8 cellular contexts compared by ENCODE assay signal in the genomic region with DNA sequence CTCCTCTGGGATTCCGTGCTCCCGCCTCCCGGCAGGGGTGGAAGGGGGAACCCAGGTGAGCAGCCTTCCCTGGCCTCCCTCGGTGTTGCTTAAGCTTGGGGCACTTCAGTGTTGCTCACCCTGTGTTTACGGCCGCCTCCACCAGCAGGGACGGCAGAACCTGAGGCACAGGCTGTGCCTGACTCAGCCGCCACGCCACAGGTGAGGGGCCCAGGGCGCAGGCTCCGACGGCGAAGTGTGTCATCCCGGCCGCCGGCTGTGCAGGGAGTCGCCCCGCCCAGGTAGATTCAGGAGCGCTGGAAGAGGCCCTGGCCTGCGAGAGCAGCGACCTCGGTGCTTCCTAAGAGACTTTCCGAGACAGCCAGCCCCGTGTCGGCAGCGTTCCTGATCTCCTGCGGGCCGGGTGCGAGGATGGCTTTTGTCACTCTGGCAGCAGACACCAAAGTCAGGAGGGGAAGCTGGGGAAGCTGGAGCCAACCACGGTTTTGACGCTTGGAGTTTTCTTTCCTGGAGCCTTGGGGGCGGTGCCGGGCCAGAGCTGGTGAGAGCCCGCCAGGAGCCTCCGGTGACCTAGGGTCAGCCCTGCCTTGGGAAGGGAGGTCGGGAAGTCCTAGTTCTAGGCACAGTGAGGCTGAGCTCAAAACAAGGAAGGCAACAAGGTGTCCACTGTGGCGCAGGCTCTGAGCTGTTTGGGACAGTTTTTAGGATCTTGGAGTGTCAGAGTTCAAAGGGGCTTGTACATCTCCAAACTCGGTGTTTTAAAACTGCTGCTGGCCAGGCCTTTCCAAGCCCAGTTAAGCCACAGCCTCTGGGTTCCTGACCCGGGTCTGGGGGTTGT. TPM values are rescaled to one million over a fixed set of nuclear protein-coding genes. Genes with fewer than 3 reads are reported as not detected.
DNase-seq lines count a peak whose midpoint lies in the region; ATAC-seq and TF ChIP-seq lines count a peak whose summit lies in the region.

No MANE protein-coding gene starts in this region.

- H3K9me3 Mint-ChIP-seq in nephron progenitor cell: no peaks in the 10 kb centered on the region
- H3K9me3 Mint-ChIP-seq in type B pancreatic cell: no peaks in the 10 kb centered on the region

- no peaks in the 10 kb centered on the region for H3K9me3 ChIP-seq in SK-N-SH
- no peaks in the 10 kb centered on the region for H3K9me3 ChIP-seq in effector memory CD4-positive, alpha-beta T cell (ENCODE audit: control insufficient read depth, low read length)

- TF ChIP-seq EP300 in SK-N-SH (IDR thresholded peaks at IDR 0.05; ENCODE audit: borderline replicate concordance in 1 of 2, low read depth in 1 of 2, low read length in 1 of 2): no peak

- H3K27ac Mint-ChIP-seq in nephron progenitor cell (no peak overlapping the region), type B pancreatic cell (peak overlapping the region; percentile 96)

- POLR2A ChIA-PET in SK-N-SH (lab: Yijun Ruan, JAX): interaction anchor here (1.0 to 2.1 kb wide), 4 partner anchors 11 to 268 kb away, joined by 4 to 9 read pairs (median 4); no protein-coding TSS in a partner anchor

- CTCF ChIA-PET in SK-N-SH (lab: Yijun Ruan, JAX): interaction anchor here (0.7 to 5.8 kb wide), 55 partner anchors 8 to 500 kb away, joined by 3 to 106 read pairs (median 6); no protein-coding TSS in a partner anchor

- H3K4me3 Mint-ChIP-seq in nephron progenitor cell: peak overlapping the region; percentile 70
- H3K4me3 Mint-ChIP-seq in type B pancreatic cell: peak overlapping the region; percentile 86

- no peak for DNase-seq in SK-N-SH
- DNase-seq in activated CD4-positive, alpha-beta T cell treated with anti-CD3 and anti-CD28 coated beads for 4 hours: peak; percentile 58 to 59
- no peak for DNase-seq in effector memory CD4-positive, alpha-beta T cell
- peak; percentile 61 for DNase-seq in nephron progenitor cell
- peak; percentile 82 for DNase-seq in type B pancreatic cell (ENCODE audit: extremely low spot score, unreplicated experiment)
- DNase-seq in GM03348 (ENCODE audit: low spot score): no peak

- H3K79me2 ChIP-seq in SK-N-SH (ENCODE audit: insufficient read depth): peaks cover 55% of the 10 kb centered on the region; the same call in 1 of the 2 replicates

- no peak overlapping the region for H2AFZ ChIP-seq in SK-N-SH (ENCODE audit: low read depth)

- peak overlapping the region; percentile 98; the same call in 1 of the 2 replicates for H3K4me2 ChIP-seq in SK-N-SH

- peaks cover 19% of the 10 kb centered on the region for H3F3A ChIP-seq in SK-N-SH (replicated peaks; ENCODE audit: insufficient read depth)

- H3K4me3 ChIP-seq in SK-N-SH (ENCODE audit: low read depth in 2 of 2, low read length in 1 of 2): peak overlapping the region in 1 of 2 experiments; percentile 86; a peak in 3 of 4 replicates
- H3K4me3 ChIP-seq in effector memory CD4-positive, alpha-beta T cell (ENCODE audit: insufficient read depth, low read depth, low read length, poor library complexity, severe bottlenecking): no peak overlapping the region

- peak overlapping the region in 1 of 2 experiments; percentile 97; a peak in 2 of 4 replicates for H3K27ac ChIP-seq in SK-N-SH (ENCODE audit: low read depth in 2 of 2, low read length in 1 of 2)
- peak overlapping the region; percentile 22 for H3K27ac ChIP-seq in effector memory CD4-positive, alpha-beta T cell (ENCODE audit: insufficient read depth, low read length, poor library complexity, severe bottlenecking)

- peaks cover 13 to 64% of the 10 kb centered on the region in 2 experiments for H3K4me1 ChIP-seq in SK-N-SH (ENCODE audit: control insufficient read depth in 1 of 2, insufficient read depth in 2 of 2, low read depth in 1 of 2, low read length in 1 of 2)
- peaks cover 55% of the 10 kb centered on the region for H3K4me1 ChIP-seq in effector memory CD4-positive, alpha-beta T cell (ENCODE audit: control insufficient read depth, insufficient read depth, low read length, poor library complexity, severe bottlenecking)

- no peak for TF ChIP-seq RAD21 in SK-N-SH (IDR thresholded peaks at IDR 0.05; ENCODE audit: low read length)

- H3K27me3 ChIP-seq in SK-N-SH (ENCODE audit: insufficient read depth): no peaks in the 10 kb centered on the region
- H3K27me3 ChIP-seq in effector memory CD4-positive, alpha-beta T cell (replicated peaks; ENCODE audit: control insufficient read depth, insufficient read depth, low read length, poor library complexity, severe bottlenecking): no peaks in the 10 kb centered on the region

- peaks cover 0 to 14% of the 10 kb centered on the region in 2 experiments for H3K36me3 ChIP-seq in SK-N-SH (replicated peaks in 1 of 2; ENCODE audit: control insufficient read depth in 1 of 2, insufficient read depth in 2 of 2, low read length in 1 of 2)
- H3K36me3 ChIP-seq in effector memory CD4-positive, alpha-beta T cell (ENCODE audit: control insufficient read depth, insufficient read depth, low read length): no peaks in the 10 kb centered on the region

- H3K27me3 Mint-ChIP-seq in nephron progenitor cell (ENCODE audit: low read depth, poor library complexity) (peaks cover 5% of the 10 kb centered on the region), type B pancreatic cell (no peaks in the 10 kb centered on the region)

- H3K9ac ChIP-seq in SK-N-SH: no peak overlapping the region

- peaks cover under 1% of the 10 kb centered on the region for H3K36me3 Mint-ChIP-seq in nephron progenitor cell (ENCODE audit: low read depth)
- peaks cover 3% of the 10 kb centered on the region for H3K36me3 Mint-ChIP-seq in type B pancreatic cell

- ATAC-seq in SK-N-SH treated with all-trans-retinoic acid at 6 μM for 48 hours (no peak), HG03342 (IDR thresholded peaks at IDR 0.05; ENCODE audit: unreplicated experiment) (no peak)

- H3K4me1 Mint-ChIP-seq in nephron progenitor cell (peaks cover 51% of the 10 kb centered on the region), type B pancreatic cell (ENCODE audit: unreplicated experiment) (peaks cover 20% of the 10 kb centered on the region)

- peaks cover 65% of the 10 kb centered on the region for H4K20me1 ChIP-seq in SK-N-SH (ENCODE audit: insufficient read depth)

- TF ChIP-seq CTCF in SK-N-SH (IDR thresholded peaks at IDR 0.05): no peak
- no peak for TF ChIP-seq CTCF in nephron progenitor cell (IDR thresholded peaks at IDR 0.05)
- TF ChIP-seq CTCF in type B pancreatic cell (conservative IDR thresholded peaks at IDR 0.05): no peak

- H3K9me2 ChIP-seq in SK-N-SH: no peaks in the 10 kb centered on the region

- WGBS in SK-N-SH (ENCODE audit: low lambda C conversion rate): 54% methylated on average over 10 of the region's 39 CpGs

TF ChIP-seq in SK-N-SH, 30 proteins besides CTCF, POLR2A, EP300 and RAD21:
- no peak for TF ChIP-seq ZBTB33 (IDR thresholded peaks at IDR 0.05; ENCODE audit: borderline replicate concordance, low read depth)
- no peak for TF ChIP-seq MEF2A (IDR thresholded peaks at IDR 0.05; ENCODE audit: borderline replicate concordance, low read depth)
- no peak for TF ChIP-seq NRF1 (IDR thresholded peaks at IDR 0.05; ENCODE audit: low read depth, low read length)
- no peak for TF ChIP-seq SIN3A (IDR thresholded peaks at IDR 0.05; ENCODE audit: borderline replicate concordance, low read depth, low read length)

TF ChIP-seq in SK-N-SH treated with all-trans-retinoic acid at 6 μM for 48 hours, 23 proteins besides CTCF, POLR2A, EP300 and RAD21 (continues in another document):
- no peak for TF ChIP-seq TOX (CRISPR knock-in tag; IDR thresholded peaks at IDR 0.05; ENCODE audit: borderline replicate concordance)
- no peak for TF ChIP-seq BACH2 (CRISPR knock-in tag; IDR thresholded peaks at IDR 0.05; ENCODE audit: borderline replicate concordance)
- TF ChIP-seq ISL1 (CRISPR knock-in tag; IDR thresholded peaks at IDR 0.05): no peak
- TF ChIP-seq TCF4 (CRISPR knock-in tag; IDR thresholded peaks at IDR 0.05; ENCODE audit: borderline replicate concordance): no peak
- no peak for TF ChIP-seq SNAI2 (CRISPR knock-in tag; IDR thresholded peaks at IDR 0.05)
- no peak for TF ChIP-seq ESRRG (CRISPR knock-in tag; IDR thresholded peaks at IDR 0.05)
- TF ChIP-seq ZNF8 (CRISPR knock-in tag; IDR thresholded peaks at IDR 0.05): no peak
- no peak for TF ChIP-seq OSR1 (CRISPR knock-in tag; IDR thresholded peaks at IDR 0.05)
- TF ChIP-seq ARNTL (CRISPR knock-in tag; IDR thresholded peaks at IDR 0.05; ENCODE audit: borderline replicate concordance, low read depth): no peak
- TF ChIP-seq, protein P1, sequence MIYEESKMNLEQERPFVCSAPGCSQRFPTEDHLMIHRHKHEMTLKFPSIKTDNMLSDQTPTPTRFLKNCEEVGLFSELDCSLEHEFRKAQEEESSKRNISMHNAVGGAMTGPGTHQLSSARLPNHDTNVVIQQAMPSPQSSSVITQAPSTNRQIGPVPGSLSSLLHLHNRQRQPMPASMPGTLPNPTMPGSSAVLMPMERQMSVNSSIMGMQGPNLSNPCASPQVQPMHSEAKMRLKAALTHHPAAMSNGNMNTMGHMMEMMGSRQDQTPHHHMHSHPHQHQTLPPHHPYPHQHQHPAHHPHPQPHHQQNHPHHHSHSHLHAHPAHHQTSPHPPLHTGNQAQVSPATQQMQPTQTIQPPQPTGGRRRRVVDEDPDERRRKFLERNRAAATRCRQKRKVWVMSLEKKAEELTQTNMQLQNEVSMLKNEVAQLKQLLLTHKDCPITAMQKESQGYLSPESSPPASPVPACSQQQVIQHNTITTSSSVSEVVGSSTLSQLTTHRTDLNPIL (CRISPR knock-in tag; IDR thresholded peaks at IDR 0.05; ENCODE audit: low read depth): no peak
- no peak for TF ChIP-seq GLIS3 (CRISPR knock-in tag; IDR thresholded peaks at IDR 0.05)
- no peak for TF ChIP-seq CSDC2 (CRISPR knock-in tag; IDR thresholded peaks at IDR 0.05)

RNA-seq across cellular contexts. Expression of gene GSE1, which starts 2.1 kb away (rescaled TPM):
- polyA plus RNA-seq in SK-N-SH (2012; rRNA removed): 22.7 and 26.5 TPM in 2 replicates
- 18.5 and 22.7 TPM in 2 replicates for polyA plus RNA-seq in SK-N-SH (2012; cell fraction: cytosol; rRNA removed)
- polyA plus RNA-seq in SK-N-SH (2012; cell fraction: nucleus; rRNA removed): 94.0 and 103 TPM in 2 replicates
- total RNA-seq in type B pancreatic cell (ENCODE audit: low replicate concordance): 101 and 112 TPM in 2 replicates

Comparison
In these comparisons a context has a peak if more than half of its experiments do, and no peak if none do; other contexts are left out.
1. DNase-seq: peak in activated CD4-positive, alpha-beta T cell treated with anti-CD3 and anti-CD28 coated beads for 4 hours (2 of 2), nephron progenitor cell (single experiment) and type B pancreatic cell (single experiment); none in SK-N-SH (single experiment), effector memory CD4-positive, alpha-beta T cell (0 of 3) and GM03348 (single experiment).